ENCODE assay signal across 8 cellular contexts in the genomic region with DNA sequence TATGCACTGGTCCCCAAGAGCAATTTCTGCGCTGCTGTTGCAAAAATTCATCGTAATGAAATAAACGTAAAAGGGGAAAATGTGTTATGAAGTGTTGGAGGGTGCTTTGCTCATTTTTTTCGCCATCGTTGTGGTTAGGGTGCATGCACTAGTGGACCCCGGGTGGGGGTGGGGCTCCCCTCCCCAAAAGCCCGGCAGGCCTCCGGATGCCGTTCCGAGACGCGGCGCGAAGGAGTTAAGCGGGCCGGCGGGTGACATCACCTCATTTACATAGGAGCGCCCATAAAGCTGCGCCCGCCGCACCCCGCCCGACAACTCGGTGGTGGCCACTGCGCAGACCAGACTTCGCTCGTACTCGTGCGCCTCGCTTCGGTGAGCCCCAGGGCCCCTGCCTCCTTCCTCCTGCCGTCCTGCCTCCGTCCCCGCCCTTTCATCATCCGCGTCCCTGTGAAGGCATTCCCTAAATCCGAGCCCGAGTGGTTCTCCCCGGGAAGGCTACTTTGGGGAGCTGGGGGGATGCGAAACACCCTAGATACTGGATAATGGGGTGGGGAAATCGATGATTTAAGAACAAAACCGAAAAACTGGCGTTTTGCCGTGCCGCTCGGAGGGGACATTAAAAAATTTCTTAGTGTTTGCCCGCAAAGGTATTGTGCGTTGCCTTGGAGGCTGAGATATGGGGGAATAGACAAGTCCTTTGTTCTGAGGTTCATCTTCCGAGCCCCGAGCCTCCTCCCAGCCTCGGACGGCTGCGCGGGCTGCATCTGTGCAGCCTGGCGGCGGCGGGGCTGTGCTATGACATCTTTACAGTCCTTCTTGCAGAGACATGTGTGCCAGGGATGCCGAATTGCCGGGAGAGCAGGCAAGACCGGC. TPM values are rescaled to one million over a fixed set of nuclear protein-coding genes. Genes with fewer than 3 reads are reported as not detected.
DNase-seq lines count a peak whose midpoint lies in the region; ATAC-seq, FAIRE-seq and TF ChIP-seq lines count a peak whose summit lies in the region.

Gene TMSB4X (plus strand): TSS at position 314 of the 873 bp plus-strand sequence.

- TF ChIP-seq CTCF in GM06990 (IDR thresholded peaks at IDR 0.05; ENCODE audit: insufficient read depth, low read length, poor library complexity, severe bottlenecking): peak; percentile 5
- no peak for TF ChIP-seq CTCF in left ventricle myocardium inferior (IDR thresholded peaks at IDR 0.05; ENCODE audit: borderline replicate concordance)
- peak in 2 of 4 experiments; percentile 8 to 17 for TF ChIP-seq CTCF in prostate gland (IDR thresholded peaks at IDR 0.05)

- no peaks in the 10 kb centered on the region; the same call in 1 of the 2 replicates for H3K36me3 ChIP-seq in GM06990 (ENCODE audit: control insufficient read depth, insufficient read depth, low read length)
- peaks cover 8% of the 10 kb centered on the region for H3K36me3 ChIP-seq in left ventricle myocardium inferior
- H3K36me3 ChIP-seq in prostate gland: no peaks in the 10 kb centered on the region

- DNase-seq in GM06990 (ENCODE audit: extremely low read depth, insufficient read length): peak; percentile 93
- DNase-seq in NCI-H146 treated with DMSO at 0.1 percent for 48 hours (lab: John Stamatoyannopoulos, UW; ENCODE audit: unreplicated experiment): peak; percentile 78
- peak; percentile 2 to 90 (median 70) for DNase-seq in amygdala (lab: John Stamatoyannopoulos, UW)
- DNase-seq in left ventricle myocardium inferior: peak; percentile 83
- DNase-seq in prostate gland (ENCODE audit: low spot score): peak; percentile 77
- peak; percentile 66 for DNase-seq in urothelium cell line (ENCODE audit: low spot score)

- WGBS in prostate gland: under 1% methylated on average over 40 of the region's 60 CpGs

- H3K27ac ChIP-seq in left ventricle myocardium inferior (replicated peaks): peak within 1 kb of the TSS; percentile 94
- H3K27ac ChIP-seq in prostate gland: peak within 1 kb of the TSS; percentile 86 to 87

- ATAC-seq in HG02759 (IDR thresholded peaks at IDR 0.05; ENCODE audit: unreplicated experiment): peak; percentile 41

- intact Hi-C loops in T-helper 2 cell treated with Interferon-gamma antibody and Interleukin-4, amounts not matched to agents 100 ng/mL and 5 ng/mL, for 36 hours (cut with micrococcal nuclease): loop anchor here (1.0 to 5.0 kb wide), 2 partner anchors 24 to 37 kb away; no protein-coding TSS in a partner anchor
- intact Hi-C loops in left ventricle myocardium inferior (cut with micrococcal nuclease) (loop anchor here (10.0 kb wide), 1 partner anchor 510 kb away; no protein-coding TSS in a partner anchor), prostate gland (cut with DNase I) (loop anchor here (5.0 kb wide), 1 partner anchor 117 kb away; no protein-coding TSS in a partner anchor)

- H3K4me3 ChIP-seq in GM06990 (replicated peaks; ENCODE audit: low read depth, low read length) (peak within 1 kb of the TSS; percentile 91), left ventricle myocardium inferior (peak within 1 kb of the TSS; percentile 80), prostate gland (peak within 1 kb of the TSS; percentile 51 to 55)

- H3K4me1 ChIP-seq in left ventricle myocardium inferior (peaks cover 12% of the 10 kb centered on the region), prostate gland (replicated peaks) (no peaks in the 10 kb centered on the region)

- no peak for FAIRE-seq in urothelium cell line (lab: Jason Lieb, UNC)

- no peaks in the 10 kb centered on the region for H3K9me3 ChIP-seq in left ventricle myocardium inferior (replicated peaks)
- no peaks in the 10 kb centered on the region for H3K9me3 ChIP-seq in prostate gland

- TF ChIP-seq POLR2A in prostate gland (IDR thresholded peaks at IDR 0.05): peak; percentile 90

- H3K27me3 ChIP-seq in GM06990 (replicated peaks; ENCODE audit: control insufficient read depth, insufficient read depth, low read length) (no peaks in the 10 kb centered on the region), left ventricle myocardium inferior (ENCODE audit: low read depth) (no peaks in the 10 kb centered on the region), prostate gland (replicated peaks; ENCODE audit: insufficient read depth) (no peaks in the 10 kb centered on the region)

RNA-seq across cellular contexts. Expression of gene TMSB4X, which starts in this region (rescaled TPM):
- 11,581 and 11,751 TPM in 2 replicates for total RNA-seq in T-helper 2 cell treated with Interferon-gamma antibody and Interleukin-4, amounts not matched to agents 100 ng/mL and 5 ng/mL, for 36 hours
- total RNA-seq in left ventricle myocardium inferior (955 TPM), prostate gland (1,000 to 10,000 TPM; 1,116 to 1,330 TPM)

Comparison
In these comparisons a context has a peak if more than half of its experiments do, and no peak if none do; other contexts are left out.
1. Peak in every context shown above with its lines: DNase-seq, ATAC-seq, H3K4me3 ChIP-seq and H3K27ac ChIP-seq.